In the genomic region with DNA sequence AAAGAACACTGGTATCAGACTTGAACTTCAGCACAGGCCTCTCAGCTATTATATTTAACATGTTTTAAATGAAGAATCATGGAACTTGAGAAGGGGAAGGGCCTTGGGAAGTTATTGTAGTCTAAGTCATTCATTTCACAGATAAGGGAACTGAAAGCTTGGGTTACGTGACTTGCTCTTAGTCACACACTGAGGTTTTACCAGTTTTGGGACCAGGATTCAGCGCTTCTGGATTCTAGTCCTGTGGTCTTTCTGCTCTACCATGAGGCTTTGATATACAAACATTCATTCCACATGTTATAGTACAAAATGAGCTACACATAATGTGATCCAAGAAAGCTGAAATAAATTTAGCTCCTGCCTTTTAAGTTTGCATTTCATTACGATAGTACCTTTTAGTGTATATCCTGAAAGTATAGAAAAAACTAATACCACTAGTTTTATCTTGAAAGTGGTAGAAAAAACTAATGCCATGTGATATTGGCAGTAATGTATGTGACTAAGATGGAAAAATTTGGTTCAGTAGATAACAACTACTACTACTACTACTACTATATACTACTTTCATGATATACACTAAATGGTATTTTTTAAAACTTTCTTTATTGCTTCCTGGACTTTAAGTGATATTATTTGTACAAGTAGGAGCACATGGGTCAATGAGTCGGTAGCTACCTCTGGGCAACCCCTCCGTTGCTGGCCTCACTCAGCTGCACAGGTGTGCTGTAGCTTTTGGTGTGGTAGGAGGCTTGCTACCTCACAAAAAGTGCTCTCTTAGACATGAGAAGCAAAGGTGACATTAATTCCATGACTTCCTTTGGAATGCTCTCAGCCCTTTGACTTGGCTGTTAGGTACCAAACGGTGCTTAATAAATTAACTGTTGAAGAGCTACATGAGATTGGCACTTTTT, we compare ENCODE assay signal across 8 cellular contexts. TPM values are rescaled to one million over a fixed set of nuclear protein-coding genes. Genes with fewer than 3 reads are reported as not detected.
DNase-seq lines count a peak whose midpoint lies in the region; ATAC-seq and TF ChIP-seq lines count a peak whose summit lies in the region.

No MANE protein-coding gene starts in this region.

- no peaks in the 10 kb centered on the region for H3K9me3 Mint-ChIP-seq in type B pancreatic cell

- intact Hi-C loops in PC-9 (cut with micrococcal nuclease; ENCODE audit: unreplicated experiment), result loop anchor here (5.0 kb wide), 1 partner anchor 245 kb away; no protein-coding TSS in a partner anchor

- BruUV-seq in PC-9 (replicated peaks; lab: Mats Ljungman, UMichigan), result no TSS peak

- H3K27me3 Mint-ChIP-seq in type B pancreatic cell, result no peaks in the 10 kb centered on the region

- CTCF ChIA-PET in PC-9 (lab: Charles Lee), result interaction anchor here (0.5 to 1.3 kb wide), 6 partner anchors 22 to 1628 kb away, joined by 3 to 8 read pairs (median 4); no protein-coding TSS in a partner anchor

- TF ChIP-seq CTCF in omental fat pad (IDR thresholded peaks at IDR 0.05) (no peak), PC-9 (conservative IDR thresholded peaks at IDR 0.05) (no peak), type B pancreatic cell (conservative IDR thresholded peaks at IDR 0.05) (no peak)

- ATAC-seq in GM18511 (IDR thresholded peaks at IDR 0.05; ENCODE audit: unreplicated experiment) (peak; percentile 95), GM21825 (IDR thresholded peaks at IDR 0.05; ENCODE audit: unreplicated experiment) (peak; percentile 89), omental fat pad (ENCODE audit: low FRiP score) (no peak)

- H3K9me2 ChIP-seq in PC-9 (ENCODE audit: insufficient read depth), result no peaks in the 10 kb centered on the region

- H3K27me3 ChIP-seq in PC-9 (ENCODE audit: insufficient read depth, low read depth), result no peaks in the 10 kb centered on the region

- H3K27ac Mint-ChIP-seq in type B pancreatic cell, result no peak overlapping the region

- POLR2A ChIA-PET in PC-9 (lab: Charles Lee; ENCODE audit: unreplicated experiment), result no interaction called here

- no peaks in the 10 kb centered on the region for H3K79me2 ChIP-seq in PC-9 (ENCODE audit: low read depth)

- no peak overlapping the region for H3K4me3 Mint-ChIP-seq in type B pancreatic cell

- H2AFZ ChIP-seq in PC-9, result no peak overlapping the region

- no peak overlapping the region for H3K4me3 ChIP-seq in PC-9

- H3K4me2 ChIP-seq in PC-9, result no peak overlapping the region

- H4K20me1 ChIP-seq in PC-9 (ENCODE audit: insufficient read depth), result no peaks in the 10 kb centered on the region

- no peaks in the 10 kb centered on the region for H3K4me1 ChIP-seq in PC-9 (replicated peaks; ENCODE audit: insufficient read depth)

- H3F3A ChIP-seq in PC-9 (ENCODE audit: insufficient read depth, low read depth), result no peaks in the 10 kb centered on the region

- H3K9me3 ChIP-seq in PC-9 (ENCODE audit: insufficient read depth, low read depth), result no peaks in the 10 kb centered on the region

- H3K36me3 ChIP-seq in PC-9 (ENCODE audit: low read depth), result no peaks in the 10 kb centered on the region

- H3K4me1 Mint-ChIP-seq in type B pancreatic cell (ENCODE audit: unreplicated experiment), result no peaks in the 10 kb centered on the region

- DNase-seq in NAMALWA (ENCODE audit: low spot score), result peak; percentile 3
- peak; percentile 51 for DNase-seq in fibroblast of peridontal ligament (ENCODE audit: extremely low read depth)
- no peak for DNase-seq in omental fat pad (ENCODE audit: low spot score)
- no peak for DNase-seq in PC-9
- no peak for DNase-seq in NK-92 treated with Interleukin-12 subunit alpha and Interleukin-12 subunit beta, amount 100 ng/mL, for 24 hours (lab: John Stamatoyannopoulos, UW)
- no peak for DNase-seq in type B pancreatic cell (ENCODE audit: extremely low spot score, unreplicated experiment)

- no peak overlapping the region for H3K27ac ChIP-seq in PC-9

- H3K36me3 Mint-ChIP-seq in type B pancreatic cell, result no peaks in the 10 kb centered on the region

RNA-seq across cellular contexts. Expression of a gene that starts 40.7 kb away (rescaled TPM):
- under 1 TPM in 2 of 4 donors, not detected in 2; 0.28 to 0.63 TPM for total RNA-seq in omental fat pad
- total RNA-seq in PC-9 (2021), result 1.5 and 3.5 TPM in 2 replicates
- total RNA-seq in type B pancreatic cell (ENCODE audit: low replicate concordance), result 0.29 and 5.1 TPM in 2 replicates

Comparison
In these comparisons a context has a peak if more than half of its experiments do, and no peak if none do; other contexts are left out.
1. DNase-seq: peak in NAMALWA (single experiment) and fibroblast of peridontal ligament (single experiment); none in omental fat pad (single experiment), PC-9 (0 of 2), NK-92 treated with Interleukin-12 subunit alpha and Interleukin-12 subunit beta, amount 100 ng/mL, for 24 hours (single experiment) and type B pancreatic cell (single experiment).